Comparison of ENCODE assay signal across 8 cellular contexts in the genomic region with DNA sequence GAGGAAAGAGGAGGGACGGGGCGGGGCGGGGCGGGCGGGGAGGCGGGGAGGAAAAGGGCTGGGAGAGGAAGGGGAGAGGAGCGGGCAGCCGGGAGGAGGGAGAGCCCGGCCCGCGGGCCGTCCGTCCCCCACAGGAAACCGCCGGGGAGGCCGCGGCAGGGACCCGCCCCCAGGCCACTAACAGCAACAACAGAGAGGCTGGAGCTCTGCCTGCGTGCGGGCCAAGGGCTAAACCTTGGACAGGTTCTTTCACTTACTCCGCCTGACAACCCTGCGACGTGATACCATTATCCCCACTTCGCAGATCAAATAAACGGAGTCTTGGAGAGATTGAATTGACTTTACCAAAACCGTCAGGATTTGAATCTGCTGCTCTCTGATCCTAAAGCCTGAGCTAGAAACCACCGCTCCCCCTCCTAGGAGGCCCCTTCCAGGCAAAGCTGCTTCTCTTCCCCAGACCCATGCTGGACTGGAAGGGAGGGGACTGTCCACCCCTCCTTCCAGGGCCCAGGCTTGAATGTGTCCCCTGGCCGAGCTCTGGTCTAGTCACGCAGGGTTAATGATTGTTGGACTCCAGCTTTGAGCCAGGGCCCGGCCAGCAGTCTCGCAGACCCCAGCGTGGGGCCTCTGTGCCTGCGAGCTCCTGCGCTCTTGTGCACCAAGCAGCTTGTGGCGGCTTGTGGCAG. TPM values are rescaled to one million over a fixed set of nuclear protein-coding genes. Genes with fewer than 3 reads are reported as not detected.
A peak's percentile ranks its signal among the peaks of the same experiment; 100 is the strongest.
DNase-seq lines count a peak whose midpoint lies in the region; ATAC-seq and TF ChIP-seq lines count a peak whose summit lies in the region.

A gene with protein sequence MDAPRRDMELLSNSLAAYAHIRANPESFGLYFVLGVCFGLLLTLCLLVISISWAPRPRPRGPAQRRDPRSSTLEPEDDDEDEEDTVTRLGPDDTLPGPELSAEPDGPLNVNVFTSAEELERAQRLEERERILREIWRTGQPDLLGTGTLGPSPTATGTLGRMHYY (minus strand): TSS at position 10 of the 686 bp plus-strand sequence. CDS start 608 bp downstream, outside the sequence.

- no TSS peak for BruUV-seq in MCF 10A (replicated peaks; lab: Mats Ljungman, UMichigan)

- H3K27ac Mint-ChIP-seq in MCF 10A (ENCODE audit: low read depth, unreplicated experiment): no peak within 1 kb of the TSS

- H3K4me1 Mint-ChIP-seq in MCF 10A (ENCODE audit: insufficient read depth, unreplicated experiment): peaks cover 23% of the 10 kb centered on the region

- CTCF ChIA-PET in MCF 10A (lab: Yijun Ruan, JAX): interaction anchor here (0.5 to 1.9 kb wide), 5 partner anchors 45 to 236 kb away, joined by 3 to 16 read pairs (median 3); no protein-coding TSS in a partner anchor

- H3K4me1 ChIP-seq in iPS-20b (ENCODE audit: insufficient read depth, low read length) (peaks cover 12% of the 10 kb centered on the region), skeletal muscle tissue (ENCODE audit: control insufficient read depth in 3 of 3, insufficient read depth in 3 of 3, low read length in 3 of 3) (peaks cover 11 to 28% (median 21%) of the 10 kb centered on the region in 3 donors)

- H3K27me3 Mint-ChIP-seq in MCF 10A (ENCODE audit: insufficient read depth, unreplicated experiment): no peaks in the 10 kb centered on the region

- no peaks in the 10 kb centered on the region for H4K20me1 ChIP-seq in SU-DHL-6 (ENCODE audit: low read depth, low read length)

- POLR2A ChIA-PET in MCF 10A (lab: Yijun Ruan, JAX): interaction anchor here (0.5 to 1.7 kb wide), 4 partner anchors 17 to 175 kb away, joined by 4 to 12 read pairs (median 6); a partner anchor contains a TSS

- H3K36me3 ChIP-seq in SU-DHL-6 (ENCODE audit: low read length) (no peaks in the 10 kb centered on the region), iPS-20b (ENCODE audit: insufficient read depth, low read depth, low read length) (no peaks in the 10 kb centered on the region), skeletal muscle tissue (ENCODE audit: control insufficient read depth in 3 of 3, insufficient read depth in 3 of 3, low read length in 3 of 3) (no peaks in the 10 kb centered on the region)

- peak; percentile 87 for DNase-seq in ELF-1 (ENCODE audit: low read depth, low spot score)
- DNase-seq in MCF 10A (ENCODE audit: unreplicated experiment): peak; percentile 50
- DNase-seq in NCI-H2107 treated with DMSO at 0.1 percent for 48 hours (lab: John Stamatoyannopoulos, UW; ENCODE audit: unreplicated experiment): no peak

- peaks cover 6% of the 10 kb centered on the region for H3K36me3 Mint-ChIP-seq in MCF 10A (ENCODE audit: insufficient read depth, unreplicated experiment)

- H3K4me3 ChIP-seq in SU-DHL-6 (ENCODE audit: insufficient read depth, low read length, poor library complexity, severe bottlenecking) (peak within 1 kb of the TSS; percentile 10), iPS-20b (ENCODE audit: low read length) (peak within 1 kb of the TSS; percentile 74), skeletal muscle tissue (ENCODE audit: low read length in 3 of 3) (peak within 1 kb of the TSS; percentile 63 to 72 (median 63))

- H3K27me3 ChIP-seq in SU-DHL-6 (ENCODE audit: low read length) (no peaks in the 10 kb centered on the region), iPS-20b (ENCODE audit: insufficient read depth, low read length) (peaks cover 55% of the 10 kb centered on the region), skeletal muscle tissue (ENCODE audit: control insufficient read depth in 3 of 3, insufficient read depth in 3 of 3, low read length in 3 of 3) (peaks cover 0 to 19% (median 6%) of the 10 kb centered on the region in 3 donors)

- H3K4me3 Mint-ChIP-seq in MCF 10A (ENCODE audit: unreplicated experiment): peak within 1 kb of the TSS; percentile 19

- TF ChIP-seq CTCF in SU-DHL-6 (IDR thresholded peaks at IDR 0.05; ENCODE audit: insufficient read depth, low read length, poor library complexity, severe bottlenecking) (no peak), MCF 10A (IDR thresholded peaks at IDR 0.05; ENCODE audit: unreplicated experiment) (no peak)

- no peak within 1 kb of the TSS for H2AFZ ChIP-seq in SU-DHL-6 (ENCODE audit: low read depth, low read length, severe bottlenecking)

- no peaks in the 10 kb centered on the region for H3K79me2 ChIP-seq in SU-DHL-6 (ENCODE audit: insufficient read depth, low read length)

- H3K9me3 ChIP-seq in SU-DHL-6 (ENCODE audit: insufficient read depth, low read length) (no peaks in the 10 kb centered on the region), iPS-20b (ENCODE audit: insufficient read depth, low read depth, low read length) (no peaks in the 10 kb centered on the region), skeletal muscle tissue (ENCODE audit: control insufficient read depth in 3 of 3, low read length in 3 of 3) (no peaks in the 10 kb centered on the region)

- H3K9ac ChIP-seq in SU-DHL-6 (ENCODE audit: low read length) (no peak within 1 kb of the TSS), iPS-20b (ENCODE audit: low read depth, low read length) (peak within 1 kb of the TSS; percentile 41; the same call in 1 of the 2 replicates), skeletal muscle tissue (ENCODE audit: low read depth in 1 of 3, low read length in 3 of 3) (peak within 1 kb of the TSS; percentile 51 to 80 (median 56))

- ATAC-seq in HG03045 (IDR thresholded peaks at IDR 0.05; ENCODE audit: unreplicated experiment): peak; percentile 35
- ATAC-seq in HG03280 (IDR thresholded peaks at IDR 0.05; ENCODE audit: unreplicated experiment): no peak

- no peaks in the 10 kb centered on the region for H3K9me2 ChIP-seq in SU-DHL-6 (replicated peaks; ENCODE audit: insufficient read depth, low read length)

- intact Hi-C loops in MCF 10A (cut with micrococcal nuclease): loop anchor here (10.0 kb wide), 1 partner anchor 1391 kb away; no protein-coding TSS in a partner anchor

- H3K27ac ChIP-seq in SU-DHL-6 (ENCODE audit: low read depth, low read length): no peak within 1 kb of the TSS
- no peak within 1 kb of the TSS for H3K27ac ChIP-seq in iPS-20b (ENCODE audit: low read length)
- H3K27ac ChIP-seq in skeletal muscle tissue (ENCODE audit: low read depth, low read length): peak within 1 kb of the TSS; percentile 71

- no peaks in the 10 kb centered on the region for H3F3A ChIP-seq in SU-DHL-6 (ENCODE audit: insufficient read depth)

- no peaks in the 10 kb centered on the region for H3K9me3 Mint-ChIP-seq in MCF 10A (ENCODE audit: unreplicated experiment)

- peak within 1 kb of the TSS; percentile 43 for H3K4me2 ChIP-seq in SU-DHL-6 (ENCODE audit: low read depth, low read length, poor library complexity, severe bottlenecking)

RNA-seq across cellular contexts. Expression of the gene that starts here (rescaled TPM):
- 4.8 and 5.7 TPM in 2 replicates for total RNA-seq in MCF 10A (2022)
- total RNA-seq in skeletal muscle tissue: 40.7 TPM

Comparison
In these comparisons a context has a peak if more than half of its experiments do, and no peak if none do; other contexts are left out.
1. H3K4me3 ChIP-seq: peak in every context shown above with its lines; median percentile 74 in iPS-20b; 63 in skeletal muscle tissue; 10 in SU-DHL-6.